Comparison of ENCODE assay signal across 2 cellular contexts in genomic region chr14:78764645-78765044, GRCh38.
TF ChIP-seq lines count a peak whose summit lies in the region.

No MANE protein-coding gene starts in this region.

TF ChIP-seq in SK-N-SH, 30 proteins besides CTCF, POLR2A, EP300 and RAD21 (continued from another document):
- TF ChIP-seq USF2 (IDR thresholded peaks at IDR 0.05; ENCODE audit: borderline replicate concordance, low read depth, low read length) (no peak), EZH2phosphoT487 (IDR thresholded peaks at IDR 0.05; ENCODE audit: borderline replicate concordance, low read depth) (no peak), POLR2AphosphoS5 (IDR thresholded peaks at IDR 0.05; ENCODE audit: low read depth, low read length) (no peak), GATA2 (CRISPR knock-in tag; IDR thresholded peaks at IDR 0.05) (no peak), ELF1 (IDR thresholded peaks at IDR 0.05) (no peak), FOXM1 (IDR thresholded peaks at IDR 0.05; ENCODE audit: low read depth) (no peak), NRF1 (IDR thresholded peaks at IDR 0.05; ENCODE audit: low read depth, low read length) (no peak)
TF ChIP-seq in SK-N-SH: peak in this region for 0.

TF ChIP-seq in WTC11, 78 proteins besides CTCF, POLR2A, EP300 and RAD21 (continued from another document):
- TF ChIP-seq USF2 (CRISPR knock-in tag; IDR thresholded peaks at IDR 0.05) (no peak), SOX15 (CRISPR knock-in tag; IDR thresholded peaks at IDR 0.05) (no peak), HMGA2 (CRISPR knock-in tag; IDR thresholded peaks at IDR 0.05) (no peak), FOXK1 (CRISPR knock-in tag; IDR thresholded peaks at IDR 0.05) (no peak), ETV6 (CRISPR knock-in tag; IDR thresholded peaks at IDR 0.05) (no peak), CBFB (CRISPR knock-in tag; IDR thresholded peaks at IDR 0.05; ENCODE audit: low read depth) (no peak), ELF4 (CRISPR knock-in tag; IDR thresholded peaks at IDR 0.05; ENCODE audit: low read depth) (no peak), ZNF281 (CRISPR knock-in tag; IDR thresholded peaks at IDR 0.05) (no peak), ZNF232 (CRISPR knock-in tag; IDR thresholded peaks at IDR 0.05) (no peak)
- TF ChIP-seq, protein P1, sequence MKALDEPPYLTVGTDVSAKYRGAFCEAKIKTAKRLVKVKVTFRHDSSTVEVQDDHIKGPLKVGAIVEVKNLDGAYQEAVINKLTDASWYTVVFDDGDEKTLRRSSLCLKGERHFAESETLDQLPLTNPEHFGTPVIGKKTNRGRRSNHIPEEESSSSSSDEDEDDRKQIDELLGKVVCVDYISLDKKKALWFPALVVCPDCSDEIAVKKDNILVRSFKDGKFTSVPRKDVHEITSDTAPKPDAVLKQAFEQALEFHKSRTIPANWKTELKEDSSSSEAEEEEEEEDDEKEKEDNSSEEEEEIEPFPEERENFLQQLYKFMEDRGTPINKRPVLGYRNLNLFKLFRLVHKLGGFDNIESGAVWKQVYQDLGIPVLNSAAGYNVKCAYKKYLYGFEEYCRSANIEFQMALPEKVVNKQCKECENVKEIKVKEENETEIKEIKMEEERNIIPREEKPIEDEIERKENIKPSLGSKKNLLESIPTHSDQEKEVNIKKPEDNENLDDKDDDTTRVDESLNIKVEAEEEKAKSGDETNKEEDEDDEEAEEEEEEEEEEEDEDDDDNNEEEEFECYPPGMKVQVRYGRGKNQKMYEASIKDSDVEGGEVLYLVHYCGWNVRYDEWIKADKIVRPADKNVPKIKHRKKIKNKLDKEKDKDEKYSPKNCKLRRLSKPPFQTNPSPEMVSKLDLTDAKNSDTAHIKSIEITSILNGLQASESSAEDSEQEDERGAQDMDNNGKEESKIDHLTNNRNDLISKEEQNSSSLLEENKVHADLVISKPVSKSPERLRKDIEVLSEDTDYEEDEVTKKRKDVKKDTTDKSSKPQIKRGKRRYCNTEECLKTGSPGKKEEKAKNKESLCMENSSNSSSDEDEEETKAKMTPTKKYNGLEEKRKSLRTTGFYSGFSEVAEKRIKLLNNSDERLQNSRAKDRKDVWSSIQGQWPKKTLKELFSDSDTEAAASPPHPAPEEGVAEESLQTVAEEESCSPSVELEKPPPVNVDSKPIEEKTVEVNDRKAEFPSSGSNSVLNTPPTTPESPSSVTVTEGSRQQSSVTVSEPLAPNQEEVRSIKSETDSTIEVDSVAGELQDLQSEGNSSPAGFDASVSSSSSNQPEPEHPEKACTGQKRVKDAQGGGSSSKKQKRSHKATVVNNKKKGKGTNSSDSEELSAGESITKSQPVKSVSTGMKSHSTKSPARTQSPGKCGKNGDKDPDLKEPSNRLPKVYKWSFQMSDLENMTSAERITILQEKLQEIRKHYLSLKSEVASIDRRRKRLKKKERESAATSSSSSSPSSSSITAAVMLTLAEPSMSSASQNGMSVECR (CRISPR knock-in tag; IDR thresholded peaks at IDR 0.05; ENCODE audit: borderline replicate concordance) = no peak
TF ChIP-seq in WTC11: peak in this region for 0.
